11 cellular contexts compared by ENCODE assay signal in genomic region chr22:46111645-46112306, GRCh38. TPM values are rescaled to one million over a fixed set of nuclear protein-coding genes. Genes with fewer than 3 reads are reported as not detected.
DNase-seq lines count a peak whose midpoint lies in the region; TF ChIP-seq lines count a peak whose summit lies in the region.
"Had no signal": no experiment of that assay in that cellular context is flagged by ENCODE, and none has a peak within 500 bp of the region (broad histone marks: within the 10 kb centered on the region; RNA-seq: fewer than 3 reads in every experiment).

No MANE protein-coding gene starts in this region.

- H3K27ac Mint-ChIP-seq in chondrocyte (ENCODE audit: unreplicated experiment), result no peak overlapping the region

- no peak overlapping the region for H3K4me3 ChIP-seq in HEK293 (ENCODE audit: low read depth, low read length)
- H3K4me3 ChIP-seq in mesenchymal stem cell (ENCODE audit: insufficient read depth in 1 of 2, low read depth in 1 of 2, low read length in 2 of 2), result no peak overlapping the region
- no peak overlapping the region for H3K4me3 ChIP-seq in suprapubic skin

- no peak overlapping the region for H2BK5ac ChIP-seq in mesenchymal stem cell (ENCODE audit: low read depth, low read length, poor library complexity, severe bottlenecking)

- no peak overlapping the region for H2AFZ ChIP-seq in mesenchymal stem cell (ENCODE audit: low read depth, low read length)

- 46% methylated on average over 20 of the region's 20 CpGs for WGBS in mesenchymal stem cell
- WGBS in suprapubic skin, result 35% methylated on average over 7 of the region's 20 CpGs

- peaks cover 10% of the 10 kb centered on the region for H3K79me1 ChIP-seq in mesenchymal stem cell (replicated peaks; ENCODE audit: low read length, poor library complexity, severe bottlenecking)

- H3K27ac ChIP-seq in HEK293 (ENCODE audit: extremely low read depth, low read depth, low read length) (no peak overlapping the region), cingulate gyrus (ENCODE audit: low read depth, low read length) (peak overlapping the region; percentile 65), mesenchymal stem cell (ENCODE audit: low read length, poor library complexity, severe bottlenecking) (peak overlapping the region; percentile 29), suprapubic skin (peak overlapping the region; percentile 81)

- H3K27me3 Mint-ChIP-seq in chondrocyte (ENCODE audit: low read depth), result no peaks in the 10 kb centered on the region

- peaks cover 0 to 13% of the 10 kb centered on the region in 2 experiments; a peak in 1 of 3 replicates for H3K36me3 ChIP-seq in HEK293 (ENCODE audit: control insufficient read depth in 2 of 2, insufficient read depth in 1 of 2, low read length in 2 of 2)
- peaks cover 66 to 77% of the 10 kb centered on the region in 2 experiments for H3K36me3 ChIP-seq in mesenchymal stem cell (ENCODE audit: control insufficient read depth in 1 of 2, insufficient read depth in 2 of 2, low read depth in 1 of 2, low read length in 2 of 2)
- H3K36me3 ChIP-seq in suprapubic skin, result peaks cover 38% of the 10 kb centered on the region

- H3K36me3 Mint-ChIP-seq in chondrocyte (ENCODE audit: low read depth), result peaks cover 2% of the 10 kb centered on the region

- H3K4ac ChIP-seq in mesenchymal stem cell (ENCODE audit: low read depth in 1 of 2, low read length in 2 of 2), result peak overlapping the region in 1 of 2 experiments; percentile 62

- H3K23ac ChIP-seq in mesenchymal stem cell (ENCODE audit: low read length in 2 of 2), result peak overlapping the region in 1 of 2 experiments; percentile 20

- H2BK120ac ChIP-seq in mesenchymal stem cell (ENCODE audit: low read depth, low read length), result no peak overlapping the region

- CTCF ChIA-PET in HEK293 (lab: Yijun Ruan, JAX), result interaction anchor here (0.7 to 3.1 kb wide), 3 partner anchors 106 to 320 kb away, joined by 3 to 19 read pairs (median 9); no protein-coding TSS in a partner anchor

- H3K4me2 ChIP-seq in mesenchymal stem cell (ENCODE audit: low read length, poor library complexity, severe bottlenecking), result peak overlapping the region; percentile 22

- H3K14ac ChIP-seq in mesenchymal stem cell (ENCODE audit: low read length in 2 of 2), result no peak overlapping the region

- peaks cover 61% of the 10 kb centered on the region for H3K4me1 Mint-ChIP-seq in chondrocyte (ENCODE audit: low read depth)

- TF ChIP-seq POLR2A in suprapubic skin (IDR thresholded peaks at IDR 0.05), result no peak

- H2BK12ac ChIP-seq in mesenchymal stem cell (ENCODE audit: low read length in 2 of 2), result peak overlapping the region; percentile 38 to 79

- H3K4me1 ChIP-seq in HEK293 (ENCODE audit: control insufficient read depth, insufficient read depth, low read length) (no peaks in the 10 kb centered on the region), mesenchymal stem cell (ENCODE audit: control insufficient read depth, insufficient read depth, low read depth, low read length) (peaks cover 94% of the 10 kb centered on the region), suprapubic skin (peaks cover 98% of the 10 kb centered on the region)

- DNase-seq in mesenchymal stem cell (peak; percentile 45), suprapubic skin (ENCODE audit: low spot score in 2 of 2) (no peak), NCI-H2196 treated with DMSO at 0.1 percent for 48 hours (lab: John Stamatoyannopoulos, UW; ENCODE audit: unreplicated experiment) (no peak), chondrocyte (ENCODE audit: low spot score) (no peak), NCI-H524 treated with DMSO at 0.1 percent for 48 hours (lab: John Stamatoyannopoulos, UW) (no peak), NCI-H345 (lab: John Stamatoyannopoulos, UW) (no peak)
- DNase-seq: Calu3, kidney glomerular epithelial cell, occipital lobe had no signal

- H3K27me3 ChIP-seq in mesenchymal stem cell (ENCODE audit: control insufficient read depth in 1 of 2, insufficient read depth in 1 of 2, low read length in 2 of 2) (no peaks in the 10 kb centered on the region), suprapubic skin (no peaks in the 10 kb centered on the region)

- H4K91ac ChIP-seq in mesenchymal stem cell (ENCODE audit: low read length), result peak overlapping the region; percentile 54

- H3K4me3 Mint-ChIP-seq in chondrocyte (ENCODE audit: unreplicated experiment), result no peak overlapping the region

- peak overlapping the region; percentile 76 for H4K8ac ChIP-seq in mesenchymal stem cell (ENCODE audit: low read length)

- peak overlapping the region; percentile 79 for H2BK15ac ChIP-seq in mesenchymal stem cell (ENCODE audit: low read depth, poor library complexity, severe bottlenecking)

- H3K9ac ChIP-seq in mesenchymal stem cell (ENCODE audit: low read length), result peak overlapping the region; percentile 24

- POLR2A ChIA-PET in HEK293 (lab: Yijun Ruan, JAX), result no interaction called here

- TF ChIP-seq EP300 in suprapubic skin (IDR thresholded peaks at IDR 0.05), result no peak

- no peak for TF ChIP-seq CTCF in HEK293 (tag by site-specific recombination; IDR thresholded peaks at IDR 0.05)
- no peak for TF ChIP-seq CTCF in suprapubic skin (IDR thresholded peaks at IDR 0.05)
- TF ChIP-seq CTCF in chondrocyte (IDR thresholded peaks at IDR 0.05), result no peak

- no peaks in the 10 kb centered on the region for H3K9me3 Mint-ChIP-seq in chondrocyte (ENCODE audit: low read depth)

- H3K9me3 ChIP-seq in HEK293 (ENCODE audit: control insufficient read depth, insufficient read depth, low read depth, low read length) (no peaks in the 10 kb centered on the region), mesenchymal stem cell (ENCODE audit: control insufficient read depth, low read length) (no peaks in the 10 kb centered on the region), suprapubic skin (no peaks in the 10 kb centered on the region)

- H2AK5ac ChIP-seq in mesenchymal stem cell (ENCODE audit: low read length, severe bottlenecking), result peak overlapping the region; percentile 33

- H3K18ac ChIP-seq in mesenchymal stem cell (ENCODE audit: low read depth in 1 of 2, low read length in 2 of 2), result peak overlapping the region; percentile 3 to 52

TF ChIP-seq in HEK293, 187 proteins besides CTCF, POLR2A, EP300 and RAD21 (continues in another document):
- TF ChIP-seq ZNF121 (tag by site-specific recombination; IDR thresholded peaks at IDR 0.05) (peak; percentile 91), WT1 (tag by site-specific recombination; IDR thresholded peaks at IDR 0.05) (peak; percentile 53), ZNF555 (tag by site-specific recombination; conservative IDR thresholded peaks at IDR 0.05) (no peak), ZNF280D (tag by site-specific recombination; IDR thresholded peaks at IDR 0.05) (no peak), KLF17 (tag by site-specific recombination; IDR thresholded peaks at IDR 0.05) (peak; percentile 38; the same call in 1 of the 2 replicates), ZNF138 (tag by site-specific recombination; IDR thresholded peaks at IDR 0.05; ENCODE audit: borderline replicate concordance) (no peak), ZNF768 (tag by site-specific recombination; IDR thresholded peaks at IDR 0.05) (peak; percentile 76; the same call in 1 of the 2 replicates)

RNA-seq across cellular contexts. Expression of gene PPARA, which starts 38.5 kb away (rescaled TPM):
- polyA plus RNA-seq in mesenchymal stem cell (2013, experiment 1 of 2), result 7.7 TPM
- 6.9 TPM for polyA plus RNA-seq in mesenchymal stem cell (2013, experiment 2 of 2)
- total RNA-seq in suprapubic skin (10 to 100 TPM; 18.7 to 53.8 (median 32.0) TPM), chondrocyte (16.0 to 19.2 TPM (median 17.8 TPM) in 3 replicates)
